In the genomic region with DNA sequence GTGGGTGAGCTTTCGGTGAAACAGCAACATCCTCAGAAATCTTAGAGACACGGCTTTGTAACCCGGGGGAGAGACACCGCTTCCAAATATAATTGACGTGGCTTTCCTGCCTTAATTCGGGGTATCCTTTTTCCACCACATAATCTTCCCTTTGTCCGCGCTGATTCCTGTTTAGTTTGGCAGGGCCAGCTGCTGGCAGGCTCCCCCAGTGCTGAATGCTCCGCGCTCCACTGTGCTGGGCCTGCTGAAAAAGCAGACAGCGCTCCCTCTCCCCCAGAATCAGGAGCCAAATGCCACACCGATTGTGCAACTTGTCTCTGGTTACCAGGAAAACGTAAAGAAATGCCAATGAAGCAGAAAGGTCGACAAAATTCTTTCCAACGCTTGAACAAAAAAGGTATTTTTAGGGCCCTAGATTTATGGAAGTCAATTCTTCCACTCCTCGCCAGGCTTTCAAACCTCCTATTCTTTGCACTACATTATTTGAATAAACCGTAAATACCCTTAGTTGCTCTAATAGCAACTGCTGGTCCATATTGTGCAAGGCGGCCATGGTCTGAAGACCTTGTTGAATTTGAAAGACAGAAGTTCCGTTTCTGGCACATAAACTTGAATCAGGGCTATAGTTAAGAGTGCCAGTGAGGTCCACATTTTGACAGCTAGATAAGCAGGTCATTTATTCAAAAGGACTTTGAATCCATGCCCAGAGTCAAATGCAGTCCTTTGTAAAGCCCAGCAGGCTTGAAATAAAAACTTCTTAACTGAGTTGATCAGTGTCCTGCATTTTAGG, we compare ENCODE assay signal across 8 cellular contexts.
DNase-seq lines count a peak whose midpoint lies in the region; ATAC-seq and TF ChIP-seq lines count a peak whose summit lies in the region.

No MANE protein-coding gene starts in this region.

- H3K36me3 ChIP-seq in upper lobe of right lung: no peaks in the 10 kb centered on the region

- peaks cover 13% of the 10 kb centered on the region for H3K4me1 ChIP-seq in upper lobe of right lung

- H3K27me3 ChIP-seq in upper lobe of right lung: no peaks in the 10 kb centered on the region

- no peak for TF ChIP-seq CTCF in upper lobe of right lung (IDR thresholded peaks at IDR 0.05)

- H3K9me3 ChIP-seq in upper lobe of right lung: no peaks in the 10 kb centered on the region

- intact Hi-C loops in upper lobe of right lung (cut with DNase I): no loop called here

- H3K4me3 ChIP-seq in upper lobe of right lung: peak overlapping the region; percentile 29

- DNase-seq in activated naive CD4-positive, alpha-beta T cell treated with Interleukin-2 at 50 U/mL for 16 hours: no peak
- DNase-seq in ecto neural progenitor cell (ENCODE audit: low spot score): peak; percentile 56
- DNase-seq in middle frontal gyrus (ENCODE audit: extremely low spot score, low spot score): peak; percentile 17
- no peak for DNase-seq in upper lobe of right lung

- H3K27ac ChIP-seq in upper lobe of right lung: peak overlapping the region; percentile 83

- no peaks in the 10 kb centered on the region for H3K9me3 Mint-ChIP-seq in activated naive CD4-positive, alpha-beta T cell treated with anti-CD3 and anti-CD28 coated beads, Interleukin-2, amount 50 U/mL, for 24 hours

- H3K27ac Mint-ChIP-seq in activated naive CD4-positive, alpha-beta T cell treated with anti-CD3 and anti-CD28 coated beads, Interleukin-2, amount 50 U/mL, for 24 hours: peak overlapping the region; percentile 8

- peak; percentile 48 for ATAC-seq in upper lobe of right lung
- ATAC-seq in HG03159 (IDR thresholded peaks at IDR 0.05; ENCODE audit: unreplicated experiment): no peak
- ATAC-seq in HG03354 (IDR thresholded peaks at IDR 0.05; ENCODE audit: poor library complexity, severe bottlenecking, unreplicated experiment): no peak
- ATAC-seq in GM21576 (IDR thresholded peaks at IDR 0.05; ENCODE audit: unreplicated experiment): no peak

- peaks cover 30% of the 10 kb centered on the region for H3K4me1 Mint-ChIP-seq in activated naive CD4-positive, alpha-beta T cell treated with anti-CD3 and anti-CD28 coated beads, Interleukin-2, amount 50 U/mL, for 24 hours

- H3K4me3 Mint-ChIP-seq in activated naive CD4-positive, alpha-beta T cell treated with anti-CD3 and anti-CD28 coated beads, Interleukin-2, amount 50 U/mL, for 24 hours: peak overlapping the region; percentile 40

- H3K36me3 Mint-ChIP-seq in activated naive CD4-positive, alpha-beta T cell treated with anti-CD3 and anti-CD28 coated beads, Interleukin-2, amount 50 U/mL, for 24 hours: no peaks in the 10 kb centered on the region

- H3K27me3 Mint-ChIP-seq in activated naive CD4-positive, alpha-beta T cell treated with anti-CD3 and anti-CD28 coated beads, Interleukin-2, amount 50 U/mL, for 24 hours: peaks cover 2% of the 10 kb centered on the region

Comparison
In these comparisons a context has a peak if more than half of its experiments do, and no peak if none do; other contexts are left out.
1. DNase-seq: peak in ecto neural progenitor cell (single experiment) and middle frontal gyrus (single experiment); none in activated naive CD4-positive, alpha-beta T cell treated with Interleukin-2 at 50 U/mL for 16 hours (single experiment) and upper lobe of right lung (single experiment).